In genomic region chr2:41865263-41865662, GRCh38 we compare ENCODE assay signal across 28 cellular contexts.
"Had no signal": no experiment of that assay in that cellular context is flagged by ENCODE, and none has a peak within 500 bp of the region (broad histone marks: within the 10 kb centered on the region; RNA-seq: fewer than 3 reads in every experiment).

No MANE protein-coding gene starts in this region.

- H3K4me3 Mint-ChIP-seq: dendritic cell treated with granulocyte-macrophage colony-stimulating factor and Interleukin-4, amounts not matched to agents 40 ng/mL and 50 ng/mL, for 4 days; immature natural killer cell; memory B cell; mesothelial cell of epicardium; natural killer cell treated with Interleukin-12 subunit alpha and Interleukin-12 subunit beta and Interleukin-15 and Interleukin-18, amount 100 ng/mL, for 72 hours; neural crest cell; stimulated activated effector memory CD8-positive, alpha-beta T cell treated with anti-CD3 and anti-CD28 coated beads, Interleukin-12 subunit alpha, Interleukin-12 subunit beta, amount 100 ng/mL, for 72 hours; type B pancreatic cell had no signal

- H3K79me2 ChIP-seq: hepatocyte had no signal

- H3K4me1 ChIP-seq: colonic mucosa, thyroid gland had no signal

- H3K27ac Mint-ChIP-seq: dendritic cell treated with granulocyte-macrophage colony-stimulating factor and Interleukin-4, amounts not matched to agents 40 ng/mL and 50 ng/mL, for 4 days; immature natural killer cell; memory B cell; mesothelial cell of epicardium; naive B cell; natural killer cell treated with Interleukin-12 subunit alpha and Interleukin-12 subunit beta and Interleukin-15 and Interleukin-18, amount 100 ng/mL, for 72 hours; stimulated activated effector memory CD8-positive, alpha-beta T cell treated with anti-CD3 and anti-CD28 coated beads, Interleukin-12 subunit alpha, Interleukin-12 subunit beta, amount 100 ng/mL, for 72 hours; type B pancreatic cell had no signal

- ATAC-seq: foreskin keratinocyte; gastroesophageal sphincter; heart left ventricle; left lobe of liver; mucosa of descending colon; natural killer cell treated with Interleukin-12 subunit alpha and Interleukin-12 subunit beta and Interleukin-15 and Interleukin-18, amount 100 ng/mL, for 72 hours; psoas muscle; right cardiac atrium; stimulated activated effector memory CD8-positive, alpha-beta T cell treated with anti-CD3 and anti-CD28 coated beads, Interleukin-12 subunit alpha, Interleukin-12 subunit beta, amount 100 ng/mL, for 72 hours had no signal

- H3K27ac ChIP-seq: colonic mucosa, esophagus muscularis mucosa, foreskin keratinocyte, gastroesophageal sphincter, heart left ventricle, hepatocyte, psoas muscle, sigmoid colon, stomach, thyroid gland had no signal

- H3K27me3 ChIP-seq: colonic mucosa, esophagus muscularis mucosa, gastroesophageal sphincter, hepatocyte, sigmoid colon, thyroid gland had no signal

- H3K9me3 ChIP-seq: colonic mucosa, esophagus muscularis mucosa, gastroesophageal sphincter, heart left ventricle, mucosa of descending colon, psoas muscle, sigmoid colon, stomach, thyroid gland had no signal

- H3K36me3 Mint-ChIP-seq: immature natural killer cell; memory B cell; mesothelial cell of epicardium; naive B cell; natural killer cell treated with Interleukin-12 subunit alpha and Interleukin-12 subunit beta and Interleukin-15 and Interleukin-18, amount 100 ng/mL, for 72 hours; stimulated activated effector memory CD8-positive, alpha-beta T cell treated with anti-CD3 and anti-CD28 coated beads, Interleukin-12 subunit alpha, Interleukin-12 subunit beta, amount 100 ng/mL, for 72 hours; type B pancreatic cell had no signal

- H2AFZ ChIP-seq: hepatocyte had no signal

- H3K4me3 ChIP-seq: colonic mucosa, esophagus muscularis mucosa, gastroesophageal sphincter, heart left ventricle, hepatocyte, lung, mucosa of descending colon, psoas muscle, sigmoid colon, stomach, thyroid gland had no signal

- H3K4me2 ChIP-seq: hepatocyte had no signal

- H3K36me3 ChIP-seq: colonic mucosa, esophagus muscularis mucosa, gastroesophageal sphincter, heart left ventricle, sigmoid colon, stomach, thyroid gland had no signal

- DNase-seq: colonic mucosa; effector memory CD4-positive, alpha-beta T cell; foreskin keratinocyte; heart left ventricle; immature natural killer cell; mucosa of descending colon; naive B cell; posterior cingulate gyrus; psoas muscle; right cardiac atrium; sigmoid colon; stimulated activated CD4-positive, alpha-beta T cell treated with anti-CD3 and anti-CD28 coated beads, Interleukin-2, amount 100 ng/mL, for 24 hours; stimulated activated CD4-positive, alpha-beta T cell treated with anti-CD3 and anti-CD28 coated beads, Interleukin-4, amount 100 ng/mL, for 24 hours; stimulated activated naive CD4-positive, alpha-beta T cell treated with Interleukin-2 at 50 U/mL for 16 hours; stomach; thyroid gland had no signal

- H3K9me3 Mint-ChIP-seq: dendritic cell treated with granulocyte-macrophage colony-stimulating factor and Interleukin-4, amounts not matched to agents 40 ng/mL and 50 ng/mL, for 4 days; immature natural killer cell; memory B cell; mesothelial cell of epicardium; naive B cell; natural killer cell treated with Interleukin-12 subunit alpha and Interleukin-12 subunit beta and Interleukin-15 and Interleukin-18, amount 100 ng/mL, for 72 hours; neural crest cell; stimulated activated effector memory CD8-positive, alpha-beta T cell treated with anti-CD3 and anti-CD28 coated beads, Interleukin-12 subunit alpha, Interleukin-12 subunit beta, amount 100 ng/mL, for 72 hours; type B pancreatic cell had no signal

- H3K4me1 Mint-ChIP-seq: immature natural killer cell, naive B cell had no signal
